In the genomic region with DNA sequence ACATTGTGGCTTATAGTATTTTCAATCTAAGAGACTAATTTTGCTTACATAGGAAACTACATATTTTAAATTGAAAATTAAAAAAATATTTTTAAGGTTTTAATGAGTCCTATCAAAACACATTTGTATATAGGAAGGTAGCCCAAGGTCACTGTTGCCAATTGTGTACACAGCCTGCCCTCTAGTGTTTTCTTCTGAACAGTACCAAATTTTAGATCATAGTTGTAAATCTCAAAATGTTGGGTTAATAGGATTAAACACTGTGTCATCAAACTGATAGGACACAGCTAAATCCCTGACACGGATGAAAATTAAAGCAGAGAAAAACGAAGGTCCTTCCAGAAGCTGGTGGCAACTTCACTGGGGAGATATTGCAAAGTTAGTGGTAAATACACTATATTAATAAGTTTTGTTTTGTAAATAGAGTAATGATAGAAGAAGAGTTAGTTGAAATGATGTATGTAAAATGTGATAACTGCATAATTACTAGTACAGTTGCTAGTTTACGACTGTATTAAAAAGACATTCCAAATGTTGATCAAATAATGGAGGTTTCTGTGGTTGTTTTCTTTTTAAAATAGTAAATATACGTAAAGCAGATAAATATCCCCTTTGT, we compare ENCODE assay signal across 8 cellular contexts. TPM values are rescaled to one million over a fixed set of nuclear protein-coding genes. Genes with fewer than 3 reads are reported as not detected.
A peak's percentile ranks its signal among the peaks of the same experiment; 100 is the strongest.
DNase-seq lines count a peak whose midpoint lies in the region; ATAC-seq and TF ChIP-seq lines count a peak whose summit lies in the region.

No MANE protein-coding gene starts in this region.

- no peak overlapping the region for H3K27ac ChIP-seq in foreskin keratinocyte

- ATAC-seq in foreskin keratinocyte, result peak; percentile 70
- ATAC-seq in GM21390 (IDR thresholded peaks at IDR 0.05; ENCODE audit: unreplicated experiment), result no peak
- no peak for ATAC-seq in GM18505 (IDR thresholded peaks at IDR 0.05; ENCODE audit: unreplicated experiment)

- H3K4me1 ChIP-seq in foreskin keratinocyte, result no peaks in the 10 kb centered on the region

- DNase-seq in NCI-H1092 treated with DMSO at 0.1 percent for 48 hours (lab: John Stamatoyannopoulos, UW) (peak; percentile 35), NCI-H1092 (lab: John Stamatoyannopoulos, UW) (no peak), LNCaP clone FGC (ENCODE audit: low read depth) (peak; percentile 48), SKM-1 treated with dmso at 0.1 percent for 144 hours (lab: John Stamatoyannopoulos, UW; ENCODE audit: unreplicated experiment) (peak; percentile 54), foreskin keratinocyte (peak in 1 of 2 donors; percentile 15), renal cortical epithelial cell (ENCODE audit: low read depth) (peak; percentile 48)

- no peak overlapping the region for H3K4me3 ChIP-seq in LNCaP clone FGC (ENCODE audit: low read depth, low read length)

- peaks cover 6% of the 10 kb centered on the region for H3K27me3 ChIP-seq in foreskin keratinocyte

- no peak for TF ChIP-seq POLR2A in GM18505 (IDR thresholded peaks at IDR 0.05; ENCODE audit: borderline replicate concordance, extremely low read depth, insufficient read depth, insufficient read length)

- peak; percentile 58 for TF ChIP-seq CTCF in LNCaP clone FGC (IDR thresholded peaks at IDR 0.05; ENCODE audit: control insufficient read depth, extremely low read depth, insufficient read depth)
- peak; percentile 91 for TF ChIP-seq CTCF in foreskin keratinocyte (conservative IDR thresholded peaks at IDR 0.05)

RNA-seq across cellular contexts. Expression of a gene that starts 19.7 kb away (rescaled TPM):
- total RNA-seq in foreskin keratinocyte (0.07 and 0.25 TPM in 2 replicates), renal cortical epithelial cell (6.1 TPM in 1 of 2 replicates, not detected in the other)
- 0.07 TPM in 1 of 2 replicates, not detected in the other for polyA plus RNA-seq in foreskin keratinocyte

RNA-seq across cellular contexts. Expression of a gene that starts 36.3 kb away (rescaled TPM):
- not detected in 2 replicates for total RNA-seq in foreskin keratinocyte
- not detected in 2 replicates for polyA plus RNA-seq in foreskin keratinocyte
- total RNA-seq in renal cortical epithelial cell, result not detected in 2 replicates

RNA-seq across cellular contexts. Expression of a gene that starts 41.0 kb away (rescaled TPM):
- 48.0 and 80.2 TPM in 2 replicates for total RNA-seq in foreskin keratinocyte
- 75.9 and 127 TPM in 2 replicates for polyA plus RNA-seq in foreskin keratinocyte
- total RNA-seq in renal cortical epithelial cell, result 19.4 and 25.9 TPM in 2 replicates
